Comparison of ENCODE assay signal across 1 cellular context in the genomic region with DNA sequence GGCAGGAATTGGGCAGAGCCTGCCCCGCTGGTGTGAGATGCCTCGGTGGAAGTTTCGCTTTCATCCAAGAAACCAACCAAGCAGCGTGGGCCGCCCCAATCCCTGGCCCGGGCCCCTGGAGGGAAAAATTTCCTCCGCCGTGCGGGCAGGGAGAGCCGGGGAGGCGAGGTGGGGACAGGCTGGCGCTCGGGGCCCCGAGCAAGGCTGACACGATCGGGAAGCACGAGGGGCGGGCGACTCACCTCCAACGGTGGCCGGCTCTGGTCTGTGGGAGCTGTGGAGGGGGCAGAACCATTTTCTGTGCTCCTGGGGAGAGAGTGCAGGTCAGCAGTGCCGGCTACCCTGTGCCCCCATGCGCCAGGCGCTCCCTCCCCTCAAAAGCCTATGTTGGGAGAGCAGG.
TF ChIP-seq lines count a peak whose summit lies in the region.

No MANE protein-coding gene starts in this region.

TF ChIP-seq in GM23338, 12 proteins besides CTCF, POLR2A, EP300 and RAD21:
- TF ChIP-seq ZNF331 (CRISPR knock-in tag; IDR thresholded peaks at IDR 0.05; ENCODE audit: low read depth): no peak
- TF ChIP-seq REST (IDR thresholded peaks at IDR 0.05; ENCODE audit: unreplicated experiment): no peak
